Comparison of ENCODE assay signal across 1 cellular context in the genomic region with DNA sequence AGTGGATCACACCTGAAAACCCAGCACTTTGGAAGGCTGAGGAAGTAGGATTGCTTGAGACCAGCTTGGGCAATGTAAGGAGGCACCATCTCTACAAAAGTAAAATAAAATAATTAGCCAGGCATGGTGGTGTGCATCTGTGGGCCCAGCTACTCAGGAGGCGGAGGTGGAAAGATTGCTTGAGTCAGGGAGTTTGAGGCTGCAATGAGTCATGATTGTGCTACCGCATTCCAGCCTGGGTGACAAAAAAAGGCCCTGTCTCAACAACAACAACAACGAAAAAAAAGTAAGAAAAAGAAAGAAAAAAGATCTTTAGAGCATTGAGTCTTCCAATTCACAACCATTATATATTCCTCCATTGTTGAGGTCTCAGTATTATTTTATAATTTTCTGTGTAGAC.
TF ChIP-seq lines count a peak whose summit lies in the region.

No MANE protein-coding gene starts in this region.

TF ChIP-seq in HEK293T, 16 proteins besides CTCF, POLR2A, EP300 and RAD21:
- TF ChIP-seq PKNOX1 (IDR thresholded peaks at IDR 0.05) (no peak), FOXM1 (IDR thresholded peaks at IDR 0.05; ENCODE audit: borderline replicate concordance) (no peak), NFRKB (IDR thresholded peaks at IDR 0.05) (no peak)
